Comparison of ENCODE assay signal across 19 cellular contexts in genomic region chr10:13722747-13723657, GRCh38.
DNase-seq lines count a peak whose midpoint lies in the region; ATAC-seq, FAIRE-seq and TF ChIP-seq lines count a peak whose summit lies in the region.
"Had no signal": no experiment of that assay in that cellular context is flagged by ENCODE, and none has a peak within 500 bp of the region (broad histone marks: within the 10 kb centered on the region; RNA-seq: fewer than 3 reads in every experiment).

No MANE protein-coding gene starts in this region.

- TF ChIP-seq CTCF in AG10803 (conservative IDR thresholded peaks at IDR 0.05; ENCODE audit: low read length): no peak
- no peak for TF ChIP-seq CTCF in fibroblast of pulmonary artery (IDR thresholded peaks at IDR 0.05; ENCODE audit: low read length, missing control alignments)
- TF ChIP-seq CTCF in PC-9 (conservative IDR thresholded peaks at IDR 0.05): no peak

- H3K79me2 ChIP-seq in PC-9 (ENCODE audit: low read depth): no peaks in the 10 kb centered on the region

- H3K9me2 ChIP-seq in PC-9 (ENCODE audit: insufficient read depth): no peaks in the 10 kb centered on the region

- H3K4me2 ChIP-seq in PC-9: no peak overlapping the region

- peak; percentile 68 for FAIRE-seq in GM18507 (lab: Jason Lieb, UNC)

- H3K27me3 ChIP-seq in PC-9 (ENCODE audit: insufficient read depth, low read depth): no peaks in the 10 kb centered on the region
- H3K27me3 ChIP-seq: tibial artery had no signal

- DNase-seq in AG10803 (ENCODE audit: low read depth) (peak; percentile 56), GM18507 (ENCODE audit: extremely low spot score, insufficient read length, low read depth) (no peak), LHCN-M2 (ENCODE audit: low read depth) (peak; percentile 54), fibroblast of pulmonary artery (ENCODE audit: low read depth) (peak; percentile 43), substantia nigra (lab: John Stamatoyannopoulos, UW) (no peak), PC-9 (no peak), NCI-H524 (lab: John Stamatoyannopoulos, UW) (no peak)
- DNase-seq: activated naive CD4-positive, alpha-beta T cell treated with anti-CD3 and anti-CD28 coated beads, Interleukin-2, amount 10 ng/mL, durations not matched to agents 7 days and 5 days; CD4-positive, alpha-beta memory T cell; DMS79 treated with DMSO at 0.1 percent for 48 hours; effector memory CD8-positive, alpha-beta T cell; foreskin melanocyte; left colon; NCI-H187; NCI-H446; stimulated activated CD4-positive, alpha-beta T cell treated with anti-CD3 and anti-CD28 coated beads, Interleukin-12 subunit alpha, Interleukin-12 subunit beta, amount 100 ng/mL, for 4 hours; tibial artery had no signal

- H3K36me3 ChIP-seq in PC-9 (ENCODE audit: low read depth): no peaks in the 10 kb centered on the region
- H3K36me3 ChIP-seq: prostate gland had no signal

- ATAC-seq in GM19035 (IDR thresholded peaks at IDR 0.05; ENCODE audit: unreplicated experiment): no peak
- ATAC-seq: effector memory CD8-positive, alpha-beta T cell; left colon had no signal

- CTCF ChIA-PET in PC-9 (lab: Charles Lee): no interaction called here

- H3F3A ChIP-seq in PC-9 (ENCODE audit: insufficient read depth, low read depth): peaks cover 11% of the 10 kb centered on the region; the same call in 1 of the 2 replicates

- BruUV-seq in PC-9 (replicated peaks; lab: Mats Ljungman, UMichigan): no TSS peak

- no peaks in the 10 kb centered on the region for H3K9me3 ChIP-seq in PC-9 (ENCODE audit: insufficient read depth, low read depth)
- H3K9me3 ChIP-seq: prostate gland, tibial artery had no signal

- intact Hi-C loops in PC-9 (cut with micrococcal nuclease; ENCODE audit: unreplicated experiment): no loop called here

- H3K4me3 ChIP-seq in AG10803 (ENCODE audit: low read length) (no peak overlapping the region), fibroblast of pulmonary artery (replicated peaks; ENCODE audit: low read depth, low read length) (no peak overlapping the region), PC-9 (no peak overlapping the region)
- H3K4me3 ChIP-seq: prostate gland, tibial artery had no signal

- POLR2A ChIA-PET in PC-9 (lab: Charles Lee; ENCODE audit: unreplicated experiment): interaction anchor here (0.7 kb wide), 1 partner anchor 35 kb away, joined by 3 read pairs; no protein-coding TSS in a partner anchor

- peaks cover 10% of the 10 kb centered on the region for H3K4me1 ChIP-seq in PC-9 (replicated peaks; ENCODE audit: insufficient read depth)

- H3K27ac ChIP-seq in substantia nigra (ENCODE audit: low read depth, low read length, poor library complexity, severe bottlenecking) (no peak overlapping the region), PC-9 (no peak overlapping the region)
- H3K27ac ChIP-seq: prostate gland, tibial artery had no signal

- H4K20me1 ChIP-seq in PC-9 (ENCODE audit: insufficient read depth): no peaks in the 10 kb centered on the region

- no peak overlapping the region for H2AFZ ChIP-seq in PC-9

Comparison
In these comparisons a context has a peak if more than half of its experiments do, and no peak if none do; other contexts are left out.
1. DNase-seq: peak in AG10803 (single experiment), LHCN-M2 (single experiment) and fibroblast of pulmonary artery (single experiment); none in GM18507 (single experiment), substantia nigra (0 of 49), PC-9 (0 of 2) and NCI-H524 (0 of 2).